In genomic region chr5:81851481-81852178, GRCh38 we compare ENCODE assay signal across 8 cellular contexts.
DNase-seq lines count a peak whose midpoint lies in the region; ATAC-seq, FAIRE-seq and TF ChIP-seq lines count a peak whose summit lies in the region.

No MANE protein-coding gene starts in this region.

- TF ChIP-seq CTCF in OCI-LY1 (IDR thresholded peaks at IDR 0.05; ENCODE audit: low read length) = no peak
- no peak for TF ChIP-seq CTCF in endothelial cell of umbilical vein (IDR thresholded peaks at IDR 0.05; ENCODE audit: extremely low read depth in 1 of 2, insufficient read depth in 1 of 2, low read depth in 1 of 2, low read length in 2 of 2)
- TF ChIP-seq CTCF in mesothelial cell of epicardium (IDR thresholded peaks at IDR 0.05; ENCODE audit: unreplicated experiment) = no peak

- H3K9ac ChIP-seq in OCI-LY1 (ENCODE audit: low read length) (peak overlapping the region; percentile 74), endothelial cell of umbilical vein (replicated peaks; ENCODE audit: extremely low read depth, insufficient read depth, low read length) (peak overlapping the region; percentile 57)

- TF ChIP-seq POLR2A in endothelial cell of umbilical vein (IDR thresholded peaks at IDR 0.05; ENCODE audit: low read depth, low read length) = peak; percentile 88

- no peaks in the 10 kb centered on the region for H3K9me3 Mint-ChIP-seq in mesothelial cell of epicardium

- H3K79me2 ChIP-seq in OCI-LY1 (ENCODE audit: insufficient read depth, low read length) (no peaks in the 10 kb centered on the region), endothelial cell of umbilical vein (ENCODE audit: control insufficient read depth, insufficient read depth, low read length) (no peaks in the 10 kb centered on the region)

- dilution Hi-C loops in endothelial cell of umbilical vein (cut with MboI; ENCODE audit: extremely low pct_ligation_motif_present, low sequenced_read_pairs) = no loop called here

- H3K4me2 ChIP-seq in OCI-LY1 (ENCODE audit: low read length) (peak overlapping the region; percentile 81), endothelial cell of umbilical vein (ENCODE audit: insufficient read depth, low read length) (peak overlapping the region; percentile 73)

- intact Hi-C loops in endothelial cell of umbilical vein (cut with micrococcal nuclease) = loop anchor here (1.0 to 5.0 kb wide), 9 partner anchors 64 to 549 kb away; partner anchors contain the start of genes SSBP2 and ZCCHC9

- no peaks in the 10 kb centered on the region for H3K9me3 ChIP-seq in OCI-LY1 (ENCODE audit: low read length)
- no peaks in the 10 kb centered on the region for H3K9me3 ChIP-seq in endothelial cell of umbilical vein (replicated peaks; ENCODE audit: control insufficient read depth, insufficient read depth, low read length)

- H2AFZ ChIP-seq in OCI-LY1 (ENCODE audit: low read length) (peak overlapping the region; percentile 22; the same call in 1 of the 2 replicates), endothelial cell of umbilical vein (ENCODE audit: low read depth, low read length) (peak overlapping the region; percentile 92)

- H3K9me2 ChIP-seq in OCI-LY1 (ENCODE audit: low read depth, low read length) = no peaks in the 10 kb centered on the region

- in situ Hi-C loops in Caki2 (cut with HindIII; ENCODE audit: low pct_unique_long_range_greater_than_20kb, low sequenced_read_pairs) = no loop called here

- H3K27me3 ChIP-seq in OCI-LY1 (ENCODE audit: insufficient read depth, low read length) (no peaks in the 10 kb centered on the region), endothelial cell of umbilical vein (ENCODE audit: control insufficient read depth in 2 of 2, insufficient read depth in 2 of 2, low read length in 2 of 2) (no peaks in the 10 kb centered on the region)

- ATAC-seq in GM21423 (IDR thresholded peaks at IDR 0.05; ENCODE audit: unreplicated experiment) = peak; percentile 87

- CTCF ChIA-PET in endothelial cell of umbilical vein (lab: Charles Lee) = interaction anchor here (0.6 to 5.7 kb wide), 23 partner anchors 9 to 487 kb away, joined by 3 to 89 read pairs (median 4); partner anchors contain the start of gene SSBP2

- H3K4me1 Mint-ChIP-seq in mesothelial cell of epicardium = peaks cover 85% of the 10 kb centered on the region

- POLR2A ChIA-PET in endothelial cell of umbilical vein (lab: Charles Lee) = interaction anchor here (0.5 to 1.7 kb wide), 6 partner anchors 63 to 425 kb away, joined by 3 to 37 read pairs (median 5); partner anchors contain the start of genes ATG10 and SSBP2

- H3K9me1 ChIP-seq in endothelial cell of umbilical vein (replicated peaks; ENCODE audit: control insufficient read depth, extremely low read depth, insufficient read depth, low read length) = no peaks in the 10 kb centered on the region

- H3K27ac ChIP-seq in OCI-LY1 (ENCODE audit: low read depth, low read length, poor library complexity, severe bottlenecking) (peak overlapping the region; percentile 86), endothelial cell of umbilical vein (ENCODE audit: insufficient read depth, low read depth, low read length) (peak overlapping the region; percentile 65)

- H3K4me1 ChIP-seq in OCI-LY1 (ENCODE audit: insufficient read depth, low read length, severe bottlenecking) (peaks cover 58% of the 10 kb centered on the region), endothelial cell of umbilical vein (ENCODE audit: control insufficient read depth, extremely low read depth, insufficient read depth, low read length) (peaks cover 10% of the 10 kb centered on the region)

- no peaks in the 10 kb centered on the region for H3K36me3 Mint-ChIP-seq in mesothelial cell of epicardium

- H3K27me3 Mint-ChIP-seq in mesothelial cell of epicardium (ENCODE audit: low read depth) = no peaks in the 10 kb centered on the region

- no peaks in the 10 kb centered on the region for H4K20me1 ChIP-seq in OCI-LY1 (ENCODE audit: insufficient read depth, low read length)
- no peaks in the 10 kb centered on the region for H4K20me1 ChIP-seq in endothelial cell of umbilical vein (replicated peaks; ENCODE audit: control insufficient read depth, extremely low read depth, insufficient read depth, low read length)

- peak; percentile 78 for FAIRE-seq in endothelial cell of umbilical vein (lab: Jason Lieb, UNC)

- DNase-seq in Caki2 (ENCODE audit: low read depth) (peak; percentile 78), HuH-7 (ENCODE audit: low spot score) (peak; percentile 82), activated T-cell treated with anti-CD3 and anti-CD28 coated beads for 1 hour (ENCODE audit: low read depth) (peak; percentile 86), endothelial cell of umbilical vein (ENCODE audit: low read depth, low spot score) (peak; percentile 94), mesothelial cell of epicardium (ENCODE audit: low spot score in 2 of 2, unreplicated experiment in 2 of 2) (peak; percentile 90 to 98)
- DNase-seq in stimulated activated CD8-positive, alpha-beta memory T cell treated with anti-CD3 and anti-CD28 coated beads, Interleukin-15, amount 100 ng/mL, for 4 hours (ENCODE audit: low read depth in 2 of 2) = peak; percentile 63 to 66

- H3K4me3 Mint-ChIP-seq in mesothelial cell of epicardium = peak overlapping the region; percentile 81

- no peaks in the 10 kb centered on the region for H3K36me3 ChIP-seq in OCI-LY1 (ENCODE audit: insufficient read depth, low read length)
- no peaks in the 10 kb centered on the region for H3K36me3 ChIP-seq in endothelial cell of umbilical vein (ENCODE audit: control insufficient read depth in 2 of 2, extremely low read depth in 1 of 2, insufficient read depth in 2 of 2, low read length in 2 of 2)

- no TSS peak for BruUV-seq in endothelial cell of umbilical vein (replicated peaks; lab: Mats Ljungman, UMichigan)

- peak overlapping the region; percentile 99 for H3K27ac Mint-ChIP-seq in mesothelial cell of epicardium

- no peaks in the 10 kb centered on the region for H3F3A ChIP-seq in OCI-LY1 (ENCODE audit: insufficient read depth, low read length)

- H3K4me3 ChIP-seq in OCI-LY1 (ENCODE audit: low read depth, low read length, poor library complexity, severe bottlenecking) (peak overlapping the region; percentile 60), endothelial cell of umbilical vein (replicated peaks in 1 of 3; ENCODE audit: insufficient read depth in 1 of 3, low read depth in 1 of 3, low read length in 3 of 3) (peak overlapping the region in 2 of 3 experiments; percentile 40 to 54)

TF ChIP-seq in endothelial cell of umbilical vein, 7 proteins besides CTCF, POLR2A, EP300 and RAD21:
- TF ChIP-seq MAX (IDR thresholded peaks at IDR 0.05; ENCODE audit: insufficient read depth, insufficient read length) = peak; percentile 6
- TF ChIP-seq MYC (IDR thresholded peaks at IDR 0.05; ENCODE audit: low read depth, low read length) = peak; percentile 57
- TF ChIP-seq GATA2 (IDR thresholded peaks at IDR 0.05; ENCODE audit: insufficient read depth, insufficient read length, low read depth, low read length) = no peak
- no peak for TF ChIP-seq EZH2 (IDR thresholded peaks at IDR 0.05; ENCODE audit: borderline replicate concordance, low read depth, low read length, severe bottlenecking)
- TF ChIP-seq POLR2AphosphoS5 (IDR thresholded peaks at IDR 0.05; ENCODE audit: insufficient read depth, low read depth, low read length) = peak; percentile 84
TF ChIP-seq in endothelial cell of umbilical vein: peak in this region for 3.

Comparison
In these comparisons a context has a peak if more than half of its experiments do, and no peak if none do; other contexts are left out.
1. Peak in every context shown above with its lines: DNase-seq, ATAC-seq, H3K4me3 ChIP-seq and H3K27ac ChIP-seq.